25 cellular contexts compared by ENCODE assay signal in the genomic region with DNA sequence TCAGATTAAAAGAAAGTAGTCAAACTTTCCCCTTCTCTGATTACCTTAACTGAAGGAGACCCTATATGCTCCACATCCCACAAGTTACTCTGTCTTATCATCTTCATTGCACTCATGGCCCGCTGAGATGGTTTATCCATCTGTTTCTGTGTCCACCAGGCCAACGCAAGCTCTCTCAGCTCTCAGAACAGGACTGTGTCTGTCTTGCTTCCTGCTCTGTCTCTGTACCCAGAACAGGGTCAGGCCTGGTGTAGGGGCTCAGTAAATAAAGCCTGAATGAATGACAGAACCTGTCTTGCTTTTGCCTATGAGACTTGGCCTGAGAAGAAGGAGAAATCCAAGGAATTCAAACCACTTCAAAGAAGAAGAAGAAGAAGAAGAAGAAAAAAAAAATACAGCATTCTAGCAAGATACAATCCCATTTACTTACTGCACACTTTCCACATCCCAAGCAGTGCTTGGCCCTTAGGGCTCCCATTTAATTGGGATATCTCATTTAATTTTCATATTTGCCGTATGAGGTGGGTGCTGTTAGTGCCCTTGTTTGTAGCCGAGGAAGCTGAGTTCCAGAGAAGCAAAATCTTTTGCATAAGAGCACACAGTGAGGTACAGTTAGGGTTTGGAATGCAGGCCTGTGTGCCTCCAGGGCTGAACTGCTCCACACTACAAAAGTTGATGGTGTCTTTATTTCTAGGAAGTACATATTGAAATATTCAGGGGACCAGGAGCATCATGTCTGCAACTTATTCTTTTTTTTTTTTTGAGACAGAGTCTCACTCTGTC. TPM values are rescaled to one million over a fixed set of nuclear protein-coding genes. Genes with fewer than 3 reads are reported as not detected.
"Had no signal": no experiment of that assay in that cellular context is flagged by ENCODE, and none has a peak within 500 bp of the region (broad histone marks: within the 10 kb centered on the region; RNA-seq: fewer than 3 reads in every experiment).

No MANE protein-coding gene starts in this region.

- DNase-seq: activated CD4-positive, alpha-beta memory T cell treated with anti-CD3 and anti-CD28 coated beads, Interleukin-2, amount 10 ng/mL, durations not matched to agents 7 days and 5 days; activated CD4-positive, alpha-beta T cell treated with anti-CD3 and anti-CD28 coated beads for 1 hour; activated CD4-positive, alpha-beta T cell treated with anti-CD3 and anti-CD28 coated beads, Interleukin-2, amount 10 ng/mL, durations not matched to agents 7 days and 5 days; activated CD8-positive, alpha-beta memory T cell treated with anti-CD3 and anti-CD28 coated beads, Interleukin-2, amount 50 U/mL, for 48 hours; activated gamma-delta T cell treated with Interleukin-2 at 50 U/mL for 16 hours; activated naive CD4-positive, alpha-beta T cell treated with anti-CD3 and anti-CD28 coated beads, Interleukin-2, amount 50 U/mL, for 16 hours; activated T-cell treated with anti-CD3 and anti-CD28 coated beads, Interleukin-2, amount 50 U/mL, for 4 hours; amygdala; dermis blood vessel endothelial cell; effector CD4-positive, alpha-beta T cell; foreskin keratinocyte; heart left ventricle; left lung; mucosa of descending colon; nucleus accumbens; stimulated activated CD4-positive, alpha-beta T cell treated with anti-CD3 and anti-CD28 coated beads, Interleukin-2, amount 100 ng/mL, for 48 hours; stimulated activated naive CD8-positive, alpha-beta T cell treated with anti-CD3 and anti-CD28 coated beads, Interleukin-15, Interleukin-2, amounts not matched to agents 100 U/mL and 50 U/mL, for 24 hours; T-helper 2 cell; testis; upper lobe of left lung had no signal

- H3K27ac ChIP-seq: esophagus muscularis mucosa, foreskin keratinocyte, heart left ventricle, left lung, right atrium auricular region, testis, upper lobe of left lung, vagina had no signal

- H3K27ac Mint-ChIP-seq: activated CD4-positive, alpha-beta memory T cell treated with anti-CD3 and anti-CD28 coated beads, Interleukin-2, amount 10 ng/mL, durations not matched to agents 7 days and 5 days; activated CD4-positive, alpha-beta T cell treated with anti-CD3 and anti-CD28 coated beads, Interleukin-2, amount 10 ng/mL, durations not matched to agents 7 days and 5 days; activated T-helper 17 cell treated with anti-CD3 and anti-CD28 coated beads, Interleukin-2, amount 50 U/mL, for 72 hours had no signal

- H3K4me1 Mint-ChIP-seq: activated CD4-positive, alpha-beta memory T cell treated with anti-CD3 and anti-CD28 coated beads, Interleukin-2, amount 10 ng/mL, durations not matched to agents 7 days and 5 days; activated CD4-positive, alpha-beta T cell treated with anti-CD3 and anti-CD28 coated beads, Interleukin-2, amount 10 ng/mL, durations not matched to agents 7 days and 5 days; activated T-helper 17 cell treated with anti-CD3 and anti-CD28 coated beads, Interleukin-2, amount 50 U/mL, for 72 hours; central memory CD8-positive, alpha-beta T cell had no signal

- H3K4me1 ChIP-seq: foreskin keratinocyte, testis had no signal

- ATAC-seq: activated T-cell treated with anti-CD3 and anti-CD28 coated beads, Interleukin-2, amount 50 U/mL, for 4 hours; activated T-helper 17 cell treated with anti-CD3 and anti-CD28 coated beads, Interleukin-2, amount 50 U/mL, for 72 hours; foreskin keratinocyte; left lung; mucosa of descending colon; stimulated activated naive CD8-positive, alpha-beta T cell treated with anti-CD3 and anti-CD28 coated beads, Interleukin-15, Interleukin-2, amounts not matched to agents 100 U/mL and 50 U/mL, for 24 hours had no signal

- H3K4me3 Mint-ChIP-seq: activated CD4-positive, alpha-beta memory T cell treated with anti-CD3 and anti-CD28 coated beads, Interleukin-2, amount 10 ng/mL, durations not matched to agents 7 days and 5 days; activated CD4-positive, alpha-beta T cell treated with anti-CD3 and anti-CD28 coated beads, Interleukin-2, amount 10 ng/mL, durations not matched to agents 7 days and 5 days; activated T-cell treated with anti-CD3 and anti-CD28 coated beads, Interleukin-2, amount 50 U/mL, for 4 hours; activated T-helper 17 cell treated with anti-CD3 and anti-CD28 coated beads, Interleukin-2, amount 50 U/mL, for 72 hours; central memory CD8-positive, alpha-beta T cell had no signal

- H3K36me3 ChIP-seq: esophagus muscularis mucosa, heart left ventricle, left lung, right atrium auricular region, upper lobe of left lung, vagina had no signal

- H3K4me3 ChIP-seq: esophagus muscularis mucosa, heart left ventricle, left lung, mucosa of descending colon, right atrium auricular region, testis, upper lobe of left lung, vagina had no signal

- H3K27me3 ChIP-seq: esophagus muscularis mucosa, foreskin keratinocyte, heart left ventricle, left lung, right atrium auricular region, testis, upper lobe of left lung, vagina had no signal

- H3K9me3 ChIP-seq: esophagus muscularis mucosa, left lung, mucosa of descending colon, right atrium auricular region, testis, upper lobe of left lung, vagina had no signal

- H3K9me3 Mint-ChIP-seq: activated CD4-positive, alpha-beta memory T cell treated with anti-CD3 and anti-CD28 coated beads, Interleukin-2, amount 10 ng/mL, durations not matched to agents 7 days and 5 days; activated CD4-positive, alpha-beta T cell treated with anti-CD3 and anti-CD28 coated beads, Interleukin-2, amount 10 ng/mL, durations not matched to agents 7 days and 5 days; activated T-cell treated with anti-CD3 and anti-CD28 coated beads, Interleukin-2, amount 50 U/mL, for 4 hours; activated T-helper 17 cell treated with anti-CD3 and anti-CD28 coated beads, Interleukin-2, amount 50 U/mL, for 72 hours; central memory CD8-positive, alpha-beta T cell had no signal

- H3K27me3 Mint-ChIP-seq: activated CD4-positive, alpha-beta memory T cell treated with anti-CD3 and anti-CD28 coated beads, Interleukin-2, amount 10 ng/mL, durations not matched to agents 7 days and 5 days; activated CD4-positive, alpha-beta T cell treated with anti-CD3 and anti-CD28 coated beads, Interleukin-2, amount 10 ng/mL, durations not matched to agents 7 days and 5 days had no signal

RNA-seq across cellular contexts. Expression of gene TIMP3, which starts 15.7 kb away (rescaled TPM):
- total RNA-seq: activated CD4-positive, alpha-beta memory T cell treated with anti-CD3 and anti-CD28 coated beads, Interleukin-2, amount 10 ng/mL, durations not matched to agents 7 days and 5 days; activated CD4-positive, alpha-beta T cell treated with anti-CD3 and anti-CD28 coated beads, Interleukin-2, amount 10 ng/mL, durations not matched to agents 7 days and 5 days; activated T-helper 17 cell treated with anti-CD3 and anti-CD28 coated beads, Interleukin-2, amount 50 U/mL, for 72 hours had no signal
